ENCODE assay signal across 1 cellular context in the genomic region with DNA sequence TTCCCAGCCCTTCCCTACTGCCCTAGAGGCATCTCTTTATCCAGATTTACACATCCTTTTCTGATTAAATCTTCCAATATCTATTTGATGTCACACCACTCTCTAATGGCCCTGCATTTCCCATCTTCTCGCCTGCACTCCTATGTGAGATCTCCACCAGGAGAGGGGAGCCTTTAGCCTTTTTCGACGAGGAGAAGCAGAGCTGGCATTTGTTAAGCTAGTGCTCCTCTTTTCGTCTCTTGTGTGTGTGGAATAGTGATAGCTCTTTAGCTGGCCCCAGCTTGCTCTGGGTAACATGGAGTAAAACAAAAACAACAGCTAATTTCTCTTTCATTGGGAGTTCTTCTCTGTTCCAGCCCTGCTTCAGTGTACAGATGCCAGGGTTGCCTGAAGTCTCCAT.
TF ChIP-seq lines count a peak whose summit lies in the region.

No MANE protein-coding gene starts in this region.

TF ChIP-seq in HEK293, 187 proteins besides CTCF, POLR2A, EP300 and RAD21 (continued from another document):
- no peak for TF ChIP-seq GLIS1 (tag by site-specific recombination; IDR thresholded peaks at IDR 0.05)
- no peak for TF ChIP-seq ZSCAN4 (tag by site-specific recombination; IDR thresholded peaks at IDR 0.05)
- TF ChIP-seq ZNF354C (tag by site-specific recombination; IDR thresholded peaks at IDR 0.05; ENCODE audit: borderline replicate concordance, low read depth), result no peak
- TF ChIP-seq, protein P1, sequence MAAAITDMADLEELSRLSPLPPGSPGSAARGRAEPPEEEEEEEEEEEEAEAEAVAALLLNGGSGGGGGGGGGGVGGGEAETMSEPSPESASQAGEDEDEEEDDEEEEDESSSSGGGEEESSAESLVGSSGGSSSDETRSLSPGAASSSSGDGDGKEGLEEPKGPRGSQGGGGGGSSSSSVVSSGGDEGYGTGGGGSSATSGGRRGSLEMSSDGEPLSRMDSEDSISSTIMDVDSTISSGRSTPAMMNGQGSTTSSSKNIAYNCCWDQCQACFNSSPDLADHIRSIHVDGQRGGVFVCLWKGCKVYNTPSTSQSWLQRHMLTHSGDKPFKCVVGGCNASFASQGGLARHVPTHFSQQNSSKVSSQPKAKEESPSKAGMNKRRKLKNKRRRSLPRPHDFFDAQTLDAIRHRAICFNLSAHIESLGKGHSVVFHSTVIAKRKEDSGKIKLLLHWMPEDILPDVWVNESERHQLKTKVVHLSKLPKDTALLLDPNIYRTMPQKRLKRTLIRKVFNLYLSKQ (tag by site-specific recombination; IDR thresholded peaks at IDR 0.05; ENCODE audit: borderline replicate concordance), result no peak
- TF ChIP-seq, protein P2, sequence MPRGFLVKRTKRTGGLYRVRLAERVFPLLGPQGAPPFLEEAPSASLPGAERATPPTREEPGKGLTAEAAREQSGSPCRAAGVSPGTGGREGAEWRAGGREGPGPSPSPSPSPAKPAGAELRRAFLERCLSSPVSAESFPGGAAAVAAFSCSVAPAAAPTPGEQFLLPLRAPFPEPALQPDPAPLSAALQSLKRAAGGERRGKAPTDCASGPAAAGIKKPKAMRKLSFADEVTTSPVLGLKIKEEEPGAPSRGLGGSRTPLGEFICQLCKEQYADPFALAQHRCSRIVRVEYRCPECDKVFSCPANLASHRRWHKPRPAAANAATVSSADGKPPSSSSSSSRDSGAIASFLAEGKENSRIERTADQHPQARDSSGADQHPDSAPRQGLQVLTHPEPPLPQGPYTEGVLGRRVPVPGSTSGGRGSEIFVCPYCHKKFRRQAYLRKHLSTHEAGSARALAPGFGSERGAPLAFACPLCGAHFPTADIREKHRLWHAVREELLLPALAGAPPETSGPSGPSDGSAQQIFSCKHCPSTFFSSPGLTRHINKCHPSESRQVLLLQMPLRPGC (tag by site-specific recombination; IDR thresholded peaks at IDR 0.05), result no peak
- TF ChIP-seq ZFP37 (tag by site-specific recombination; IDR thresholded peaks at IDR 0.05), result no peak
- no peak for TF ChIP-seq ZNF23 (tag by site-specific recombination; IDR thresholded peaks at IDR 0.05; ENCODE audit: borderline replicate concordance)
- TF ChIP-seq YY2 (tag by site-specific recombination; IDR thresholded peaks at IDR 0.05), result no peak
- no peak for TF ChIP-seq ZNF148 (tag by site-specific recombination; IDR thresholded peaks at IDR 0.05; ENCODE audit: borderline replicate concordance)
TF ChIP-seq in HEK293: peak in this region for 0.
